ENCODE assay signal across 9 cellular contexts in genomic region chr12:6959376-6960290, GRCh38. TPM values are rescaled to one million over a fixed set of nuclear protein-coding genes. Genes with fewer than 3 reads are reported as not detected.
DNase-seq lines count a peak whose midpoint lies in the region; ATAC-seq, FAIRE-seq and TF ChIP-seq lines count a peak whose summit lies in the region.
"Had no signal": no experiment of that assay in that cellular context is flagged by ENCODE, and none has a peak within 500 bp of the region (broad histone marks: within the 10 kb centered on the region; RNA-seq: fewer than 3 reads in every experiment).

No MANE protein-coding gene starts in this region.

- H2BK120ac ChIP-seq in mesendoderm (ENCODE audit: low read depth, low read length), result no peak overlapping the region

- TF ChIP-seq CTCF in astrocyte (IDR thresholded peaks at IDR 0.05; ENCODE audit: insufficient read depth, low read depth, low read length), result no peak

- H4K5ac ChIP-seq in mesendoderm (ENCODE audit: low read length), result no peak overlapping the region

- no peaks in the 10 kb centered on the region for H4K20me1 ChIP-seq in astrocyte (ENCODE audit: insufficient read depth, low read length)

- H3K27me3 Mint-ChIP-seq in astrocyte (ENCODE audit: low read depth, unreplicated experiment), result peaks cover 4% of the 10 kb centered on the region

- DNase-seq in astrocyte (ENCODE audit: low read depth) (no peak), pons (ENCODE audit: low spot score) (peak; percentile 69), mesendoderm (no peak), AG08395 (ENCODE audit: low spot score) (no peak)

- H3K4me3 Mint-ChIP-seq in astrocyte (ENCODE audit: unreplicated experiment), result no peak overlapping the region

- no peak overlapping the region for H4K8ac ChIP-seq in mesendoderm (ENCODE audit: low read depth, low read length)

- no peak overlapping the region for H3K56ac ChIP-seq in mesendoderm (ENCODE audit: low read length)

- H3K79me1 ChIP-seq in mesendoderm (ENCODE audit: low read length), result peaks cover 2% of the 10 kb centered on the region

- H3K4me2 ChIP-seq in astrocyte (ENCODE audit: low read length) (no peak overlapping the region), mesendoderm (ENCODE audit: low read length) (no peak overlapping the region)

- no peak overlapping the region for H2BK5ac ChIP-seq in mesendoderm (ENCODE audit: low read length)

- peaks cover 2% of the 10 kb centered on the region for H3K36me3 Mint-ChIP-seq in astrocyte (ENCODE audit: low read depth, unreplicated experiment)

- H3K9me3 Mint-ChIP-seq in astrocyte (ENCODE audit: unreplicated experiment), result no peaks in the 10 kb centered on the region

- H3K27ac ChIP-seq in astrocyte (ENCODE audit: low read depth, low read length) (no peak overlapping the region), mesendoderm (ENCODE audit: low read depth, low read length) (no peak overlapping the region)

- H2AFZ ChIP-seq in astrocyte (ENCODE audit: low read depth, low read length), result peak overlapping the region; percentile 41

- H3K4me3 ChIP-seq in astrocyte (ENCODE audit: insufficient read depth, low read depth, low read length) (no peak overlapping the region), mesendoderm (ENCODE audit: low read length) (no peak overlapping the region)

- WGBS in mesendoderm (ENCODE audit: extremely low coverage, insufficient coverage, low lambda C conversion rate), result no CpG with 5 or more reads among the region's 33 CpGs

- H3K27ac Mint-ChIP-seq in astrocyte (ENCODE audit: unreplicated experiment), result peak overlapping the region; percentile 58

- no peak for FAIRE-seq in astrocyte (lab: Jason Lieb, UNC)

- no peak overlapping the region for H2BK15ac ChIP-seq in mesendoderm (replicated peaks; ENCODE audit: low read depth)

- H3K36me3 ChIP-seq in astrocyte (ENCODE audit: insufficient read depth, low read length) (no peaks in the 10 kb centered on the region), mesendoderm (ENCODE audit: control insufficient read depth, insufficient read depth, low read length) (no peaks in the 10 kb centered on the region)

- peak; percentile 11 for ATAC-seq in GM18502 (IDR thresholded peaks at IDR 0.05; ENCODE audit: poor library complexity, unreplicated experiment)
- ATAC-seq in HG03378 (IDR thresholded peaks at IDR 0.05; ENCODE audit: unreplicated experiment), result peak; percentile 2
- no peak for ATAC-seq in HG03139 (IDR thresholded peaks at IDR 0.05; ENCODE audit: unreplicated experiment)
- ATAC-seq in GM21619 (IDR thresholded peaks at IDR 0.05; ENCODE audit: unreplicated experiment), result no peak
- ATAC-seq: Panc1 had no signal

- peaks cover 23% of the 10 kb centered on the region for H3K4me1 Mint-ChIP-seq in astrocyte (ENCODE audit: low read depth, unreplicated experiment)

- H3K23ac ChIP-seq in mesendoderm (ENCODE audit: low read length), result no peak overlapping the region

- H3K27me3 ChIP-seq in astrocyte (ENCODE audit: insufficient read depth, low read length) (no peaks in the 10 kb centered on the region), mesendoderm (ENCODE audit: insufficient read depth, low read length, poor library complexity) (no peaks in the 10 kb centered on the region)

- H3K18ac ChIP-seq in mesendoderm (ENCODE audit: low read length), result no peak overlapping the region

- H3K9ac ChIP-seq in astrocyte (ENCODE audit: low read length) (no peak overlapping the region), mesendoderm (ENCODE audit: low read length) (no peak overlapping the region)

- H3K4ac ChIP-seq in mesendoderm (ENCODE audit: low read depth, low read length), result no peak overlapping the region

- H2AK5ac ChIP-seq in mesendoderm (ENCODE audit: low read length), result no peak overlapping the region

- H3K79me2 ChIP-seq in astrocyte (ENCODE audit: insufficient read depth, low read length) (no peaks in the 10 kb centered on the region), mesendoderm (ENCODE audit: control insufficient read depth, insufficient read depth, low read length) (peaks cover 15% of the 10 kb centered on the region)

- no peaks in the 10 kb centered on the region for H3K9me3 ChIP-seq in astrocyte (ENCODE audit: insufficient read depth, low read depth, low read length)

- H3K4me1 ChIP-seq in astrocyte (ENCODE audit: insufficient read depth, low read length) (peaks cover 19% of the 10 kb centered on the region), mesendoderm (ENCODE audit: control insufficient read depth, low read depth, low read length) (peaks cover 10% of the 10 kb centered on the region)

RNA-seq across cellular contexts. Expression of gene PTPN6, which starts 8.5 kb away (rescaled TPM):
- 5.2 and 8.9 TPM in 2 replicates for total RNA-seq in astrocyte
- polyA plus RNA-seq in mesendoderm (2013, experiment 1 of 2), result 13.2 TPM
- polyA plus RNA-seq in mesendoderm (2013, experiment 2 of 2), result 14.1 TPM

RNA-seq across cellular contexts. Expression of gene PHB2, which starts 10.8 kb away (rescaled TPM):
- total RNA-seq in astrocyte, result 171 and 176 TPM in 2 replicates
- polyA plus RNA-seq in mesendoderm (2013, experiment 1 of 2), result 473 TPM
- 476 TPM for polyA plus RNA-seq in mesendoderm (2013, experiment 2 of 2)

RNA-seq across cellular contexts. Expression of gene EMG1, which starts 11.1 kb away (rescaled TPM):
- 38.6 and 39.1 TPM in 2 replicates for total RNA-seq in astrocyte
- 119 TPM for polyA plus RNA-seq in mesendoderm (2013, experiment 1 of 2)
- 115 TPM for polyA plus RNA-seq in mesendoderm (2013, experiment 2 of 2)

RNA-seq across cellular contexts. Expression of gene C12orf57, which starts 15.8 kb away (rescaled TPM):
- 117 and 123 TPM in 2 replicates for total RNA-seq in astrocyte
- 146 TPM for polyA plus RNA-seq in mesendoderm (2013, experiment 1 of 2)
- polyA plus RNA-seq in mesendoderm (2013, experiment 2 of 2), result 141 TPM

RNA-seq across cellular contexts. Expression of gene RNU7-1, which starts 16.0 kb away (rescaled TPM):
- total RNA-seq in astrocyte, result not detected in 2 replicates
- not detected for polyA plus RNA-seq in mesendoderm (2013, experiment 1 of 2)
- polyA plus RNA-seq in mesendoderm (2013, experiment 2 of 2), result not detected

Comparison
In these comparisons a context has a peak if more than half of its experiments do, and no peak if none do; other contexts are left out.
1. ATAC-seq: peak in GM18502 (single experiment) and HG03378 (single experiment); none in HG03139 (single experiment) and GM21619 (single experiment).